ENCODE assay signal across 8 cellular contexts in genomic region chr12:99380701-99381100, GRCh38.
"Had no signal": no experiment of that assay in that cellular context is flagged by ENCODE, and none has a peak within 500 bp of the region (broad histone marks: within the 10 kb centered on the region; RNA-seq: fewer than 3 reads in every experiment).

No MANE protein-coding gene starts in this region.

- ATAC-seq: GM23338, HepG2 had no signal

- H3K27ac Mint-ChIP-seq: GM23338, H9 had no signal

- H3K27ac ChIP-seq: HL-60, KMS-11 had no signal

- H3K4me3 Mint-ChIP-seq: GM23338, H9, IgD-negative memory B cell had no signal

- H3K4me2 ChIP-seq: GM23338, KMS-11 had no signal

- H3K27me3 Mint-ChIP-seq: IgD-negative memory B cell had no signal

- H3K9ac ChIP-seq: KMS-11 had no signal

- H3K4me1 Mint-ChIP-seq: IgD-negative memory B cell had no signal

- H2AFZ ChIP-seq: GM23338 had no signal

- H3K4me3 ChIP-seq: GM23338 had no signal

- DNase-seq: H9, HCEC 1CT, KBM-7 had no signal

- H3K36me3 Mint-ChIP-seq: IgD-negative memory B cell had no signal

- H3K9me3 Mint-ChIP-seq: GM23338, H9 had no signal
